10 cellular contexts compared by ENCODE assay signal in genomic region chr15:75891895-75892294, GRCh38. TPM values are rescaled to one million over a fixed set of nuclear protein-coding genes. Genes with fewer than 3 reads are reported as not detected.
DNase-seq lines count a peak whose midpoint lies in the region; ATAC-seq, FAIRE-seq and TF ChIP-seq lines count a peak whose summit lies in the region.
"Had no signal": no experiment of that assay in that cellular context is flagged by ENCODE, and none has a peak within 500 bp of the region (broad histone marks: within the 10 kb centered on the region; RNA-seq: fewer than 3 reads in every experiment).

No MANE protein-coding gene starts in this region.

- ATAC-seq in GM18502 (IDR thresholded peaks at IDR 0.05; ENCODE audit: poor library complexity, unreplicated experiment), result no peak

- no peaks in the 10 kb centered on the region for H3K79me2 ChIP-seq in keratinocyte (ENCODE audit: control insufficient read depth, insufficient read depth, low read length)

- peaks cover 10% of the 10 kb centered on the region for H3K4me1 ChIP-seq in adipocyte (ENCODE audit: control insufficient read depth, insufficient read depth, low read length)
- H3K4me1 ChIP-seq in keratinocyte (ENCODE audit: control insufficient read depth, extremely low read depth, insufficient read depth, low read length), result peaks cover 16% of the 10 kb centered on the region

- no peaks in the 10 kb centered on the region for H4K20me1 ChIP-seq in keratinocyte (ENCODE audit: control insufficient read depth, extremely low read depth, insufficient read depth, low read length)

- H3K9me3 ChIP-seq in adipocyte (ENCODE audit: control insufficient read depth, low read length) (no peaks in the 10 kb centered on the region), keratinocyte (ENCODE audit: control insufficient read depth, low read depth, low read length) (no peaks in the 10 kb centered on the region)

- H3K9ac ChIP-seq in adipocyte (ENCODE audit: low read length) (peak overlapping the region; percentile 18), keratinocyte (ENCODE audit: control insufficient read depth, extremely low read depth, insufficient read depth, low read length) (no peak overlapping the region)

- no peaks in the 10 kb centered on the region for H3K9me1 ChIP-seq in keratinocyte (ENCODE audit: control insufficient read depth, extremely low read depth, insufficient read depth, low read length)

- H3K36me3 ChIP-seq in adipocyte (ENCODE audit: control insufficient read depth, insufficient read depth, low read length, severe bottlenecking), result peaks cover 36% of the 10 kb centered on the region
- no peaks in the 10 kb centered on the region for H3K36me3 ChIP-seq in keratinocyte (ENCODE audit: control insufficient read depth in 2 of 2, extremely low read depth in 1 of 2, insufficient read depth in 2 of 2, low read length in 2 of 2)

- H3K27ac ChIP-seq in keratinocyte (ENCODE audit: control insufficient read depth, insufficient read depth, low read length), result peak overlapping the region; percentile 70

- FAIRE-seq in keratinocyte (lab: Jason Lieb, UNC), result peak; percentile 92

- DNase-seq in AG20443 (ENCODE audit: low spot score) (peak; percentile 55), LHCN-M2 (ENCODE audit: low read depth) (peak; percentile 94), adipocyte (ENCODE audit: low read depth) (peak; percentile 83), keratinocyte (ENCODE audit: low read depth, low spot score) (no peak), DMS79 treated with DMSO at 0.1 percent for 48 hours (lab: John Stamatoyannopoulos, UW) (no peak), COLO668 (lab: John Stamatoyannopoulos, UW; ENCODE audit: unreplicated experiment) (no peak)
- no peak for DNase-seq in stimulated activated CD4-positive, alpha-beta T cell treated with anti-CD3 and anti-CD28 coated beads, Interleukin-4, amount 100 ng/mL, for 24 hours
- DNase-seq: H9, T-helper 9 cell had no signal

- peak overlapping the region; percentile 72 for H2AFZ ChIP-seq in keratinocyte (ENCODE audit: control insufficient read depth, low read length)

- dilution Hi-C loops in keratinocyte (cut with MboI; ENCODE audit: extremely low pct_ligation_motif_present, low sequenced_read_pairs), result no loop called here

- no peaks in the 10 kb centered on the region for H3K27me3 ChIP-seq in adipocyte (replicated peaks; ENCODE audit: control insufficient read depth, insufficient read depth, low read length)
- H3K27me3 ChIP-seq in keratinocyte (ENCODE audit: control insufficient read depth, extremely low read depth, insufficient read depth, low read length), result no peaks in the 10 kb centered on the region

- no peak for TF ChIP-seq CTCF in keratinocyte (optimal IDR thresholded peaks at IDR 0.05 in 1 of 3, IDR thresholded peaks at IDR 0.05 in 1 of 3, conservative IDR thresholded peaks at IDR 0.05 in 1 of 3; ENCODE audit: extremely low read depth in 1 of 3, insufficient read depth in 2 of 3, low read length in 3 of 3)

- H3K4me3 ChIP-seq in adipocyte (ENCODE audit: low read length) (no peak overlapping the region), keratinocyte (ENCODE audit: control insufficient read depth in 2 of 3, extremely low read depth in 1 of 3, insufficient read depth in 2 of 3, low read depth in 1 of 3, low read length in 3 of 3) (no peak overlapping the region)

- peak overlapping the region; percentile 71 for H3K4me2 ChIP-seq in keratinocyte (ENCODE audit: control insufficient read depth, extremely low read depth, insufficient read depth, low read depth, low read length)

RNA-seq across cellular contexts. Expression of gene FBXO22, which starts 11.8 kb away (rescaled TPM):
- 40.3 and 46.3 TPM in 2 replicates for total RNA-seq in LHCN-M2 (2014; rRNA removed)
- polyA plus RNA-seq in LHCN-M2 (2012), result 37.7 TPM
- polyA plus RNA-seq in keratinocyte, result 31.4 to 68.5 TPM (median 56.4 TPM) in 3 replicates
- 12.3 TPM for polyA plus RNA-seq in keratinocyte (2011; ENCODE audit: low read depth)
- 28.2 and 52.7 TPM in 2 replicates for polyA plus RNA-seq in keratinocyte (2011; cell fraction: cytosol; rRNA removed)
- 28.9 and 34.8 TPM in 2 replicates for polyA plus RNA-seq in keratinocyte (2011; cell fraction: nucleus; rRNA removed)
- 47.3 and 55.9 TPM in 2 replicates for polyA plus RNA-seq in keratinocyte (2012; ENCODE audit: low replicate concordance)
- 26.6 to 43.2 TPM (median 38.8 TPM) in 3 replicates for polyA minus RNA-seq in keratinocyte
- polyA minus RNA-seq in keratinocyte (2011; cell fraction: cytosol; rRNA and poly(A)+ RNA removed), result 62.2 TPM
- 24.4 and 30.3 TPM in 2 replicates for polyA minus RNA-seq in keratinocyte (2011; cell fraction: nucleus; rRNA and poly(A)+ RNA removed)

RNA-seq across cellular contexts. Expression of gene UBE2Q2, which starts 48.6 kb away (rescaled TPM):
- 59.4 and 60.6 TPM in 2 replicates for total RNA-seq in LHCN-M2 (2014; rRNA removed)
- polyA plus RNA-seq in LHCN-M2 (2012), result 22.3 TPM
- 22.7 to 33.9 TPM (median 25.0 TPM) in 3 replicates for polyA plus RNA-seq in keratinocyte
- 70.9 TPM for polyA plus RNA-seq in keratinocyte (2011; ENCODE audit: low read depth)
- 30.4 and 56.8 TPM in 2 replicates for polyA plus RNA-seq in keratinocyte (2011; cell fraction: cytosol; rRNA removed)
- polyA plus RNA-seq in keratinocyte (2011; cell fraction: nucleus; rRNA removed), result 15.8 and 20.8 TPM in 2 replicates
- 25.3 and 28.0 TPM in 2 replicates for polyA plus RNA-seq in keratinocyte (2012; ENCODE audit: low replicate concordance)
- 8.2 to 20.1 TPM (median 13.1 TPM) in 3 replicates for polyA minus RNA-seq in keratinocyte
- polyA minus RNA-seq in keratinocyte (2011; cell fraction: cytosol; rRNA and poly(A)+ RNA removed), result 26.5 TPM
- 7.3 and 15.4 TPM in 2 replicates for polyA minus RNA-seq in keratinocyte (2011; cell fraction: nucleus; rRNA and poly(A)+ RNA removed)

Comparison
In these comparisons a context has a peak if more than half of its experiments do, and no peak if none do; other contexts are left out.
1. DNase-seq: peak in AG20443 (single experiment), LHCN-M2 (single experiment) and adipocyte (single experiment); none in keratinocyte (single experiment), DMS79 treated with DMSO at 0.1 percent for 48 hours (single experiment), stimulated activated CD4-positive, alpha-beta T cell treated with anti-CD3 and anti-CD28 coated beads, Interleukin-4, amount 100 ng/mL, for 24 hours (single experiment) and COLO668 (single experiment).